Comparison of ENCODE assay signal across 1 cellular context in the genomic region with DNA sequence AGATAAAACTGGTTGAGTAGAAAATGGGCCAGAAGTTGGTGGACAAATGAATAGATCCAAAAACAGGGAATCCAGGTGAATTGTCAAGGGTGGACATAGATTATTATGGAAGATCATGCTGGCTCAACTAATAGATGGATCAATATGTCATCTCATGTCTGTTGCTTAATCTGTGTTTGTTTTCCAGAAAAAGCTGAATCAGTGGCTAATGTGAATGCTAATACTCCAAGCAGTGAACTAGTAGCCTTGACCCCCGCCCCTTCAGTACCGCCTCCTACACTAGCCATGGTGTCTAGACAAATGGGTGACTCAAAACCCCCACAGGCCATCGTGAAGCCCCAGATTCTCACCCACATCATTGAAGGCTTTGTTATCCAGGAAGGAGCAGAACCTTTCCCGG. TPM values are rescaled to one million over a fixed set of nuclear protein-coding genes. Genes with fewer than 3 reads are reported as not detected.
"Had no signal": no experiment of that assay in that cellular context is flagged by ENCODE, and none has a peak within 500 bp of the region (broad histone marks: within the 10 kb centered on the region; RNA-seq: fewer than 3 reads in every experiment).

No MANE protein-coding gene starts in this region.

RNA-seq across cellular contexts. Expression of a gene that starts 55.3 kb away (rescaled TPM):
- polyA plus RNA-seq: smooth muscle cell had no signal
